ENCODE assay signal across 7 cellular contexts in the genomic region with DNA sequence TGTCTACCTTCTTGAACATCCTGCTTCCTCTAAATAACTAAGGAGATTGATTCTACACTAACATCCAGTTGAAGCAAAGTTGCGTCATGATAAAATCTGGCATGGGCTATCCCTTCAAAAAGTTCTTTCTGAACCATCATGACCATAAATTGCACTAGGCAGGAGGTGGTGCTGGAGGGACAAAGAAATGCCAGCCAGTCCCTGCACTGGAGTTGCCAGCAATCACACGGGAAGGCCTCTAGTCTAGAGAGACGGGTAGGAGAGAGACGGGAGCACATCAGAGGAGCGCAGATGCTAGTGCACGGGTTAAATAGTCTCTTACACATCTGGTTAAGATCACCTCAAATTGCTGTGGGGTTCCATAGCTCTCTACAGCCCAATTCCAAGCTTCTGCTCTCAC.
DNase-seq lines count a peak whose midpoint lies in the region; ATAC-seq, FAIRE-seq and TF ChIP-seq lines count a peak whose summit lies in the region.
"Not testable (repeated sequence)": the region's sequence is repeated elsewhere in the genome, so short reads cannot be mapped to it uniquely, and the experiment has no call there.

No MANE protein-coding gene starts in this region.

- not testable (repeated sequence) for BruUV-seq in endothelial cell of umbilical vein (replicated peaks; lab: Mats Ljungman, UMichigan)

- H3K27me3 ChIP-seq in H7 (ENCODE audit: control insufficient read depth, insufficient read depth, low read length); endothelial cell of umbilical vein (ENCODE audit: control insufficient read depth in 2 of 2, insufficient read depth in 2 of 2, low read length in 2 of 2); pancreas: not testable (repeated sequence)

- not testable (repeated sequence) for H3K4me3 ChIP-seq in H7 (ENCODE audit: insufficient read depth, low read depth, low read length); endothelial cell of umbilical vein (replicated peaks in 1 of 3; ENCODE audit: insufficient read depth in 1 of 3, low read depth in 1 of 3, low read length in 3 of 3); pancreas

- not testable (repeated sequence) for H3K79me2 ChIP-seq in endothelial cell of umbilical vein (ENCODE audit: control insufficient read depth, insufficient read depth, low read length)

- not testable (repeated sequence) for TF ChIP-seq POLR2A in endothelial cell of umbilical vein (IDR thresholded peaks at IDR 0.05; ENCODE audit: low read depth, low read length)

- peak; percentile 72 for ATAC-seq in Right ventricle myocardium superior (ENCODE audit: poor library complexity)
- peak; percentile 21 to 74 for ATAC-seq in left cardiac atrium
- peak; percentile 74 for ATAC-seq in left lobe of liver
- peak in 3 of 4 donors; percentile 34 to 74 (median 66) for ATAC-seq in pancreas

- H3K27ac ChIP-seq in endothelial cell of umbilical vein (ENCODE audit: insufficient read depth, low read depth, low read length); pancreas: not testable (repeated sequence)

- WGBS in pancreas, 2 donors = 61% methylated on average over 5 of the region's 6 CpGs

- not testable (repeated sequence) for H3K36me3 ChIP-seq in H7 (replicated peaks; ENCODE audit: control insufficient read depth, insufficient read depth, low read length); endothelial cell of umbilical vein (ENCODE audit: control insufficient read depth in 2 of 2, extremely low read depth in 1 of 2, insufficient read depth in 2 of 2, low read length in 2 of 2); pancreas

- dilution Hi-C loops in endothelial cell of umbilical vein (cut with MboI; ENCODE audit: extremely low pct_ligation_motif_present, low sequenced_read_pairs) = not testable (repeated sequence)

- peak; percentile 53 for FAIRE-seq in endothelial cell of umbilical vein (lab: Jason Lieb, UNC)
- FAIRE-seq in pancreas (lab: Jason Lieb, UNC) = not testable (repeated sequence)

- CTCF ChIA-PET in endothelial cell of umbilical vein (lab: Charles Lee) = not testable (repeated sequence)

- intact Hi-C loops in endothelial cell of umbilical vein (cut with micrococcal nuclease); Right ventricle myocardium superior (cut with DNase I); left cardiac atrium (cut with DNase I); pancreas (cut with DNase I): not testable (repeated sequence)

- H3K9me1 ChIP-seq in endothelial cell of umbilical vein (replicated peaks; ENCODE audit: control insufficient read depth, extremely low read depth, insufficient read depth, low read length) = not testable (repeated sequence)

- H3K4me1 ChIP-seq in endothelial cell of umbilical vein (ENCODE audit: control insufficient read depth, extremely low read depth, insufficient read depth, low read length); pancreas: not testable (repeated sequence)

- DNase-seq in H7 (peak; percentile 14), germinal center (ENCODE audit: low spot score) (peak; percentile 0), left lobe of liver (ENCODE audit: low spot score) (peak; percentile 67)
- DNase-seq in endothelial cell of umbilical vein (ENCODE audit: low read depth, low spot score); Right ventricle myocardium superior; left cardiac atrium; pancreas: not testable (repeated sequence)

- not testable (repeated sequence) for H3K9ac ChIP-seq in endothelial cell of umbilical vein (replicated peaks; ENCODE audit: extremely low read depth, insufficient read depth, low read length)

- not testable (repeated sequence) for H2AFZ ChIP-seq in endothelial cell of umbilical vein (ENCODE audit: low read depth, low read length)

- TF ChIP-seq CTCF in endothelial cell of umbilical vein (IDR thresholded peaks at IDR 0.05; ENCODE audit: extremely low read depth in 1 of 2, insufficient read depth in 1 of 2, low read depth in 1 of 2, low read length in 2 of 2); pancreas (IDR thresholded peaks at IDR 0.05): not testable (repeated sequence)

- H3K9me3 ChIP-seq in endothelial cell of umbilical vein (replicated peaks; ENCODE audit: control insufficient read depth, insufficient read depth, low read length); pancreas: not testable (repeated sequence)

- not testable (repeated sequence) for H4K20me1 ChIP-seq in endothelial cell of umbilical vein (replicated peaks; ENCODE audit: control insufficient read depth, extremely low read depth, insufficient read depth, low read length)

- POLR2A ChIA-PET in endothelial cell of umbilical vein (lab: Charles Lee) = not testable (repeated sequence)

- H3K4me2 ChIP-seq in endothelial cell of umbilical vein (ENCODE audit: insufficient read depth, low read length) = not testable (repeated sequence)
